Comparison of ENCODE assay signal across 14 cellular contexts in genomic region chr14:98953544-98954346, GRCh38.
DNase-seq lines count a peak whose midpoint lies in the region; ATAC-seq, FAIRE-seq and TF ChIP-seq lines count a peak whose summit lies in the region.
"Had no signal": no experiment of that assay in that cellular context is flagged by ENCODE, and none has a peak within 500 bp of the region (broad histone marks: within the 10 kb centered on the region; RNA-seq: fewer than 3 reads in every experiment).

No MANE protein-coding gene starts in this region.

- 83% methylated on average over 19 of the region's 20 CpGs for WGBS in esophagus muscularis mucosa

- no peaks in the 10 kb centered on the region for H3K9me3 Mint-ChIP-seq in Calu3 (ENCODE audit: low read depth, unreplicated experiment)

- FAIRE-seq in RCC 7860 (lab: Jason Lieb, UNC): no peak

- H3K4me3 ChIP-seq in esophagus muscularis mucosa: no peak overlapping the region
- H3K4me3 ChIP-seq: BLaER1 treated with 17β-estradiol and CSF1 and Interleukin-3, amounts not matched to agents 10 nM and 100 nM; cardiac muscle cell; heart right ventricle had no signal

- peak; percentile 53 for DNase-seq in Calu3
- DNase-seq in RCC 7860 (ENCODE audit: low spot score): peak; percentile 18
- peak; percentile 92 for DNase-seq in esophagus muscularis mucosa (ENCODE audit: extremely low spot score)
- DNase-seq in renal cortical epithelial cell (ENCODE audit: low read depth): peak; percentile 41
- DNase-seq in GM20000 (ENCODE audit: low spot score): no peak
- no peak for DNase-seq in NCI-H446 (lab: John Stamatoyannopoulos, UW)
- no peak for DNase-seq in DMS 273 (lab: John Stamatoyannopoulos, UW; ENCODE audit: unreplicated experiment)
- DNase-seq: activated CD4-positive, alpha-beta T cell treated with anti-CD3 and anti-CD28 coated beads, Interleukin-2, amount 50 U/mL, for 48 hours; naive B cell; NCI-H1417 had no signal

- H3K27ac Mint-ChIP-seq in Calu3 (ENCODE audit: unreplicated experiment): no peak overlapping the region
- H3K27ac Mint-ChIP-seq: naive B cell had no signal

- BruUV-seq in Calu3 (replicated peaks; lab: Mats Ljungman, UMichigan): no TSS peak

- H3K27ac ChIP-seq in esophagus muscularis mucosa (replicated peaks in 1 of 4): peak overlapping the region in 1 of 4 donors; percentile 3
- H3K27ac ChIP-seq: BLaER1 treated with 17β-estradiol and CSF1 and Interleukin-3, amounts not matched to agents 10 nM and 100 nM; cardiac muscle cell; heart right ventricle had no signal

- peaks cover 0 to 11% (median 0%) of the 10 kb centered on the region in 4 donors for H3K27me3 ChIP-seq in esophagus muscularis mucosa
- H3K27me3 ChIP-seq: BLaER1 treated with 17β-estradiol and CSF1 and Interleukin-3, amounts not matched to agents 10 nM and 100 nM; cardiac muscle cell had no signal

- no peak for TF ChIP-seq EP300 in esophagus muscularis mucosa (IDR thresholded peaks at IDR 0.05)

- no peaks in the 10 kb centered on the region for H3K9me3 ChIP-seq in esophagus muscularis mucosa
- H3K9me3 ChIP-seq: BLaER1 treated with 17β-estradiol and CSF1 and Interleukin-3, amounts not matched to agents 10 nM and 100 nM; heart right ventricle had no signal

- H3K36me3 ChIP-seq in esophagus muscularis mucosa: no peaks in the 10 kb centered on the region
- H3K36me3 ChIP-seq: BLaER1 treated with 17β-estradiol and CSF1 and Interleukin-3, amounts not matched to agents 10 nM and 100 nM; cardiac muscle cell; heart right ventricle had no signal

- no peak for ATAC-seq in HG03175 (IDR thresholded peaks at IDR 0.05; ENCODE audit: unreplicated experiment)

- H3K36me3 Mint-ChIP-seq in Calu3 (ENCODE audit: insufficient read depth, unreplicated experiment): peaks cover 4% of the 10 kb centered on the region
- H3K36me3 Mint-ChIP-seq: naive B cell had no signal

- no peak for TF ChIP-seq POLR2A in esophagus muscularis mucosa (IDR thresholded peaks at IDR 0.05; ENCODE audit: low read depth)

- peaks cover 16% of the 10 kb centered on the region for H3K4me1 Mint-ChIP-seq in Calu3 (ENCODE audit: low read depth, unreplicated experiment)
- H3K4me1 Mint-ChIP-seq: naive B cell had no signal

- CTCF ChIA-PET in Calu3 (lab: Charles Lee): no interaction called here

- peaks cover 0 to 7% (median 0%) of the 10 kb centered on the region in 4 donors for H3K4me1 ChIP-seq in esophagus muscularis mucosa

- H3K4me3 Mint-ChIP-seq in Calu3 (ENCODE audit: low read depth, unreplicated experiment): no peak overlapping the region
- H3K4me3 Mint-ChIP-seq: naive B cell had no signal

- H3K27me3 Mint-ChIP-seq in Calu3 (ENCODE audit: unreplicated experiment): peaks cover 18% of the 10 kb centered on the region
- H3K27me3 Mint-ChIP-seq: naive B cell had no signal

- intact Hi-C loops in Calu3 (cut with micrococcal nuclease; ENCODE audit: unreplicated experiment): loop anchor here (5.0 kb wide), 1 partner anchor 46 kb away; no protein-coding TSS in a partner anchor
- intact Hi-C loops in esophagus muscularis mucosa (cut with DNase I): no loop called here

- TF ChIP-seq CTCF in Calu3 (IDR thresholded peaks at IDR 0.05; ENCODE audit: unreplicated experiment): no peak
- TF ChIP-seq CTCF in esophagus muscularis mucosa (IDR thresholded peaks at IDR 0.05): no peak
- TF ChIP-seq CTCF in GM20000 (IDR thresholded peaks at IDR 0.05; ENCODE audit: extremely low read depth, missing control alignments): no peak

Comparison
In these comparisons a context has a peak if more than half of its experiments do, and no peak if none do; other contexts are left out.
1. DNase-seq: peak in Calu3 (single experiment), RCC 7860 (single experiment), esophagus muscularis mucosa (single experiment) and renal cortical epithelial cell (single experiment); none in GM20000 (single experiment), NCI-H446 (0 of 2) and DMS 273 (single experiment).